ENCODE assay signal across 19 cellular contexts in genomic region chrX:115547448-115547847, GRCh38. TPM values are rescaled to one million over a fixed set of nuclear protein-coding genes. Genes with fewer than 3 reads are reported as not detected.
A peak's percentile ranks its signal among the peaks of the same experiment; 100 is the strongest.
DNase-seq lines count a peak whose midpoint lies in the region; ATAC-seq and TF ChIP-seq lines count a peak whose summit lies in the region.
"Had no signal": no experiment of that assay in that cellular context is flagged by ENCODE, and none has a peak within 500 bp of the region (broad histone marks: within the 10 kb centered on the region; RNA-seq: fewer than 3 reads in every experiment).

No MANE protein-coding gene starts in this region.

- H3K36me3 ChIP-seq in A673 (ENCODE audit: insufficient read depth, low read length, poor library complexity, severe bottlenecking), result no peaks in the 10 kb centered on the region
- no peaks in the 10 kb centered on the region for H3K36me3 ChIP-seq in body of pancreas (replicated peaks in 1 of 2; ENCODE audit: insufficient read depth in 1 of 2, low read depth in 2 of 2)
- no peaks in the 10 kb centered on the region for H3K36me3 ChIP-seq in neuronal stem cell (replicated peaks in 1 of 2; ENCODE audit: control insufficient read depth in 2 of 2, insufficient read depth in 2 of 2, low read length in 2 of 2)
- H3K36me3 ChIP-seq: left lung, suprapubic skin had no signal

- H3K9ac ChIP-seq in neuronal stem cell (ENCODE audit: low read depth, low read length, poor library complexity), result no peak overlapping the region
- H3K9ac ChIP-seq: parathyroid adenoma had no signal

- H4K8ac ChIP-seq in neuronal stem cell (ENCODE audit: low read depth, low read length), result no peak overlapping the region

- H2BK120ac ChIP-seq in neuronal stem cell (ENCODE audit: low read depth, low read length), result no peak overlapping the region

- intact Hi-C loops in A673 (cut with micrococcal nuclease; ENCODE audit: unreplicated experiment) (no loop called here), body of pancreas (cut with DNase I) (no loop called here)

- no peak for TF ChIP-seq POLR2A in body of pancreas (IDR thresholded peaks at IDR 0.05)

- H3K9me3 ChIP-seq in A673 (ENCODE audit: low read depth, low read length, poor library complexity, severe bottlenecking) (no peaks in the 10 kb centered on the region), body of pancreas (no peaks in the 10 kb centered on the region), neuronal stem cell (replicated peaks in 1 of 2; ENCODE audit: control insufficient read depth in 2 of 2, insufficient read depth in 1 of 2, low read depth in 1 of 2, low read length in 2 of 2) (no peaks in the 10 kb centered on the region)
- H3K9me3 ChIP-seq: left lung, suprapubic skin had no signal

- no peak overlapping the region for H2BK5ac ChIP-seq in neuronal stem cell (ENCODE audit: low read length)

- DNase-seq in A673 (ENCODE audit: low spot score) (no peak), ELR (ENCODE audit: low read depth) (peak; percentile 18), iPS-NIHi7 (ENCODE audit: extremely low spot score) (peak; percentile 24), NCI-H2107 treated with DMSO at 0.1 percent for 48 hours (lab: John Stamatoyannopoulos, UW; ENCODE audit: unreplicated experiment) (no peak), body of pancreas (no peak), neuronal stem cell (ENCODE audit: low spot score) (no peak)
- DNase-seq: activated CD4-positive, alpha-beta T cell treated with anti-CD3 and anti-CD28 coated beads, Interleukin-2, amount 50 U/mL, for 4 hours; activated naive CD8-positive, alpha-beta T cell treated with anti-CD3 and anti-CD28 coated beads, Interleukin-2, amount 10 ng/mL, durations not matched to agents 7 days and 5 days; activated T-cell treated with anti-CD3 and anti-CD28 coated beads, Interleukin-2, amount 50 U/mL, for 48 hours; AML-193; left lung; NCI-H1092; stimulated activated CD4-positive, alpha-beta T cell treated with anti-CD3 and anti-CD28 coated beads, Interleukin-4, amount 100 ng/mL, for 4 hours had no signal

- 75 to 83% methylated on average over 2 of the region's 2 CpGs for WGBS in body of pancreas, 2 donors
- no CpG with 5 or more reads among the region's 2 CpGs for WGBS in neuronal stem cell (ENCODE audit: extremely low coverage in 2 of 2, insufficient read length in 2 of 2, insufficient replicate concordance in 1 of 2), 2 donors

- H4K91ac ChIP-seq in neuronal stem cell (ENCODE audit: low read depth, low read length, poor library complexity), result no peak overlapping the region

- CTCF ChIA-PET in A673 (lab: Charles Lee), result no interaction called here

- no peak overlapping the region for H3K23ac ChIP-seq in neuronal stem cell (ENCODE audit: low read depth, low read length, poor library complexity)

- no peak overlapping the region for H3K4ac ChIP-seq in neuronal stem cell (ENCODE audit: low read length)

- TF ChIP-seq CTCF in A673 (conservative IDR thresholded peaks at IDR 0.05; ENCODE audit: low read depth, low read length) (peak; percentile 25; the same call in 1 of the 2 replicates), VCaP (conservative IDR thresholded peaks at IDR 0.05) (peak; percentile 43), body of pancreas (IDR thresholded peaks at IDR 0.05) (no peak)

- peaks cover 6% of the 10 kb centered on the region for H3K27me3 ChIP-seq in A673 (replicated peaks; ENCODE audit: insufficient read depth, low read depth, low read length, poor library complexity)
- H3K27me3 ChIP-seq in body of pancreas, result no peaks in the 10 kb centered on the region
- no peaks in the 10 kb centered on the region for H3K27me3 ChIP-seq in neuronal stem cell (ENCODE audit: control insufficient read depth in 3 of 3, insufficient read depth in 3 of 3, low read depth in 1 of 3, low read length in 3 of 3)
- H3K27me3 ChIP-seq: suprapubic skin had no signal

- H3K14ac ChIP-seq in neuronal stem cell (ENCODE audit: low read length), result no peak overlapping the region

- no peak overlapping the region for H3K4me2 ChIP-seq in neuronal stem cell (ENCODE audit: insufficient read depth, low read length, poor library complexity, severe bottlenecking)

- H2AFZ ChIP-seq in neuronal stem cell (ENCODE audit: low read length), result no peak overlapping the region
- H2AFZ ChIP-seq: parathyroid adenoma had no signal

- H3K27ac ChIP-seq in A673 (ENCODE audit: low read depth, low read length, poor library complexity, severe bottlenecking), result no peak overlapping the region
- H3K27ac ChIP-seq in VCaP, result no peak overlapping the region
- no peak overlapping the region for H3K27ac ChIP-seq in body of pancreas
- no peak overlapping the region for H3K27ac ChIP-seq in neuronal stem cell (replicated peaks; ENCODE audit: low read length)
- H3K27ac ChIP-seq: left lung, parathyroid adenoma, skin epidermis, suprapubic skin had no signal

- H3K79me1 ChIP-seq in neuronal stem cell (ENCODE audit: low read depth, low read length), result no peaks in the 10 kb centered on the region

- BruUV-seq in A673 (replicated peaks; lab: Mats Ljungman, UMichigan), result no TSS peak

- H2AK5ac ChIP-seq in neuronal stem cell (ENCODE audit: low read depth, low read length), result no peak overlapping the region

- H3K4me1 ChIP-seq in A673 (ENCODE audit: insufficient read depth, low read length, poor library complexity, severe bottlenecking), result no peaks in the 10 kb centered on the region
- H3K4me1 ChIP-seq in body of pancreas, result no peaks in the 10 kb centered on the region
- H3K4me1 ChIP-seq in neuronal stem cell (ENCODE audit: control insufficient read depth in 2 of 2, insufficient read depth in 1 of 2, low read depth in 1 of 2, low read length in 2 of 2), result no peaks in the 10 kb centered on the region
- H3K4me1 ChIP-seq: left lung, parathyroid adenoma, suprapubic skin had no signal

- no peak overlapping the region for H3K18ac ChIP-seq in neuronal stem cell (ENCODE audit: low read length)

- ATAC-seq in body of pancreas (no peak), HG02938 (IDR thresholded peaks at IDR 0.05; ENCODE audit: unreplicated experiment) (no peak)
- ATAC-seq: left lung had no signal

- POLR2A ChIA-PET in A673 (lab: Charles Lee; ENCODE audit: low non-redundant PET), result no interaction called here

- no peak overlapping the region for H2BK12ac ChIP-seq in neuronal stem cell (ENCODE audit: low read length)

- no peak overlapping the region for H2BK15ac ChIP-seq in neuronal stem cell (ENCODE audit: low read length)

- no peak overlapping the region for H3K4me3 ChIP-seq in A673 (ENCODE audit: low read depth, low read length, poor library complexity, severe bottlenecking)
- H3K4me3 ChIP-seq in body of pancreas, result no peak overlapping the region
- H3K4me3 ChIP-seq in neuronal stem cell (ENCODE audit: low read length in 2 of 2), result no peak overlapping the region
- H3K4me3 ChIP-seq: left lung, skin epidermis, suprapubic skin had no signal

RNA-seq across cellular contexts. Expression of gene PLS3, which starts 13.5 kb away (rescaled TPM):
- total RNA-seq in A673 (2021), result 75.7 and 88.2 TPM in 2 replicates
- 10 to 100 TPM; 34.8 to 47.5 TPM for total RNA-seq in body of pancreas
- 22.6 TPM for polyA plus RNA-seq in neuronal stem cell (2013, experiment 1 of 2)
- polyA plus RNA-seq in neuronal stem cell (2013, experiment 2 of 2), result 23.6 TPM
- total RNA-seq: OCI-LY7 had no signal

Comparison
In these comparisons a context has a peak if more than half of its experiments do, and no peak if none do; other contexts are left out.
1. DNase-seq: peak in ELR (single experiment) and iPS-NIHi7 (single experiment); none in A673 (single experiment), NCI-H2107 treated with DMSO at 0.1 percent for 48 hours (single experiment), body of pancreas (0 of 4) and neuronal stem cell (single experiment).
2. CTCF ChIP-seq: peak in A673 (single experiment) and VCaP (single experiment); none in body of pancreas (0 of 7).